In genomic region chr10:18681366-18681765, GRCh38 we compare ENCODE assay signal across 16 cellular contexts. TPM values are rescaled to one million over a fixed set of nuclear protein-coding genes. Genes with fewer than 3 reads are reported as not detected.
A peak's percentile ranks its signal among the peaks of the same experiment; 100 is the strongest.
DNase-seq lines count a peak whose midpoint lies in the region; ATAC-seq, FAIRE-seq and TF ChIP-seq lines count a peak whose summit lies in the region.
"Had no signal": no experiment of that assay in that cellular context is flagged by ENCODE, and none has a peak within 500 bp of the region (broad histone marks: within the 10 kb centered on the region; RNA-seq: fewer than 3 reads in every experiment).

No MANE protein-coding gene starts in this region.

- peak overlapping the region; percentile 16; the same call in 1 of the 2 replicates for H3K9ac ChIP-seq in PC-3 (ENCODE audit: low read length)
- no peak overlapping the region for H3K9ac ChIP-seq in colonic mucosa (ENCODE audit: low read depth in 2 of 2, low read length in 2 of 2)

- H3F3A ChIP-seq in PC-3 (ENCODE audit: low read length, unreplicated experiment), result peaks cover 7% of the 10 kb centered on the region

- no peaks in the 10 kb centered on the region for H3K4me1 Mint-ChIP-seq in nephron progenitor cell

- no peaks in the 10 kb centered on the region for H3K9me3 ChIP-seq in PC-3 (ENCODE audit: low read length)
- H3K9me3 ChIP-seq in colonic mucosa, result no peaks in the 10 kb centered on the region
- no peaks in the 10 kb centered on the region for H3K9me3 ChIP-seq in adrenal gland (replicated peaks in 1 of 3)
- H3K9me3 ChIP-seq: BE2C, mucosa of descending colon had no signal

- WGBS in adrenal gland, 4 donors, result 15 to 21% (median 21%) methylated on average over 2 of the region's 2 CpGs

- H3K27me3 ChIP-seq in PC-3 (ENCODE audit: low read length), result no peaks in the 10 kb centered on the region
- H3K27me3 ChIP-seq in colonic mucosa, result no peaks in the 10 kb centered on the region
- H3K27me3 ChIP-seq in adrenal gland, result no peaks in the 10 kb centered on the region
- H3K27me3 ChIP-seq: BE2C had no signal

- peak; percentile 66 for FAIRE-seq in endometrium (lab: Jason Lieb, UNC)
- FAIRE-seq: kidney had no signal

- peak overlapping the region; percentile 87 for H3K27ac ChIP-seq in PC-3 (ENCODE audit: low read length)
- H3K27ac ChIP-seq in colonic mucosa, result no peak overlapping the region
- no peak overlapping the region for H3K27ac ChIP-seq in adrenal gland

- peaks cover 22% of the 10 kb centered on the region for H3K36me3 Mint-ChIP-seq in nephron progenitor cell (ENCODE audit: low read depth)

- no peak for TF ChIP-seq POLR2A in adrenal gland (IDR thresholded peaks at IDR 0.05)

- DNase-seq in AG10803 (ENCODE audit: low read depth), result peak; percentile 83
- peak; percentile 14 for DNase-seq in PC-3
- no peak for DNase-seq in nephron progenitor cell
- no peak for DNase-seq in colonic mucosa
- no peak for DNase-seq in adrenal gland
- DNase-seq: activated CD4-positive, alpha-beta T cell treated with anti-CD3 and anti-CD28 coated beads, Interleukin-2, amount 10 ng/mL, durations not matched to agents 7 days and 5 days; activated T-cell treated with anti-CD3 and anti-CD28 coated beads, Interleukin-2, amount 50 U/mL, for 4 hours; BE2C; DMS79 treated with DMSO at 0.1 percent for 48 hours; kidney; mucosa of descending colon; NCI-H1930; NCI-H748 treated with DMSO at 0.1 percent for 48 hours had no signal

- H3K79me2 ChIP-seq in PC-3 (ENCODE audit: low read length), result no peaks in the 10 kb centered on the region

- H3K36me3 ChIP-seq in PC-3 (ENCODE audit: low read depth, low read length), result peaks cover 2% of the 10 kb centered on the region; the same call in 1 of the 2 replicates
- no peaks in the 10 kb centered on the region for H3K36me3 ChIP-seq in colonic mucosa
- no peaks in the 10 kb centered on the region for H3K36me3 ChIP-seq in adrenal gland (replicated peaks in 1 of 2)
- H3K36me3 ChIP-seq: BE2C had no signal

- H3K9me3 Mint-ChIP-seq in nephron progenitor cell, result no peaks in the 10 kb centered on the region
- H3K9me3 Mint-ChIP-seq: activated CD4-positive, alpha-beta T cell treated with anti-CD3 and anti-CD28 coated beads, Interleukin-2, amount 10 ng/mL, durations not matched to agents 7 days and 5 days; activated T-cell treated with anti-CD3 and anti-CD28 coated beads, Interleukin-2, amount 50 U/mL, for 4 hours had no signal

- peak overlapping the region; percentile 41 for H3K27ac Mint-ChIP-seq in nephron progenitor cell
- H3K27ac Mint-ChIP-seq: activated CD4-positive, alpha-beta T cell treated with anti-CD3 and anti-CD28 coated beads, Interleukin-2, amount 10 ng/mL, durations not matched to agents 7 days and 5 days had no signal

- intact Hi-C loops in PC-3 (cut with micrococcal nuclease), result no loop called here
- intact Hi-C loops in colonic mucosa (cut with DNase I), result no loop called here
- intact Hi-C loops in adrenal gland (cut with DNase I), result no loop called here

- H3K27me3 Mint-ChIP-seq in nephron progenitor cell (ENCODE audit: low read depth, poor library complexity), result no peaks in the 10 kb centered on the region
- H3K27me3 Mint-ChIP-seq: activated CD4-positive, alpha-beta T cell treated with anti-CD3 and anti-CD28 coated beads, Interleukin-2, amount 10 ng/mL, durations not matched to agents 7 days and 5 days had no signal

- no peak overlapping the region for H3K4me3 Mint-ChIP-seq in nephron progenitor cell
- H3K4me3 Mint-ChIP-seq: activated CD4-positive, alpha-beta T cell treated with anti-CD3 and anti-CD28 coated beads, Interleukin-2, amount 10 ng/mL, durations not matched to agents 7 days and 5 days; activated T-cell treated with anti-CD3 and anti-CD28 coated beads, Interleukin-2, amount 50 U/mL, for 4 hours had no signal

- CTCF ChIA-PET in PC-3 (lab: Charles Lee), result no interaction called here

- POLR2A ChIA-PET in PC-3 (lab: Charles Lee; ENCODE audit: unreplicated experiment), result no interaction called here

- no peak overlapping the region for H2AFZ ChIP-seq in PC-3 (ENCODE audit: low read length)

- H3K4me2 ChIP-seq in PC-3 (ENCODE audit: low read length), result peak overlapping the region; percentile 57

- TF ChIP-seq CTCF in AG10803 (conservative IDR thresholded peaks at IDR 0.05; ENCODE audit: low read length), result no peak
- no peak for TF ChIP-seq CTCF in PC-3 (conservative IDR thresholded peaks at IDR 0.05; ENCODE audit: low read depth, low read length)
- TF ChIP-seq CTCF in nephron progenitor cell (IDR thresholded peaks at IDR 0.05), result no peak
- TF ChIP-seq CTCF in colonic mucosa (IDR thresholded peaks at IDR 0.05), result no peak
- TF ChIP-seq CTCF in adrenal gland (IDR thresholded peaks at IDR 0.05), result no peak

- ATAC-seq in PC-3, result peak; percentile 7; the same call in 1 of the 2 replicates
- ATAC-seq in GM18520 (IDR thresholded peaks at IDR 0.05; ENCODE audit: unreplicated experiment), result no peak
- no peak for ATAC-seq in HG03460 (IDR thresholded peaks at IDR 0.05; ENCODE audit: unreplicated experiment)
- ATAC-seq: activated T-cell treated with anti-CD3 and anti-CD28 coated beads, Interleukin-2, amount 50 U/mL, for 4 hours; mucosa of descending colon had no signal

- H3K4me1 ChIP-seq in PC-3 (ENCODE audit: insufficient read depth, low read length) (peaks cover 38% of the 10 kb centered on the region), colonic mucosa (no peaks in the 10 kb centered on the region), adrenal gland (replicated peaks in 1 of 2) (no peaks in the 10 kb centered on the region)
- H3K4me1 ChIP-seq: BE2C had no signal

- no peak overlapping the region for H3K4me3 ChIP-seq in AG10803 (ENCODE audit: low read length)
- H3K4me3 ChIP-seq in PC-3 (ENCODE audit: low read length), result peak overlapping the region; percentile 39; the same call in 1 of the 2 replicates
- no peak overlapping the region for H3K4me3 ChIP-seq in colonic mucosa
- H3K4me3 ChIP-seq in adrenal gland, result no peak overlapping the region
- H3K4me3 ChIP-seq: mucosa of descending colon had no signal

- no peaks in the 10 kb centered on the region for H3K9me2 ChIP-seq in PC-3 (replicated peaks; ENCODE audit: low read length)

- BruUV-seq in PC-3 (replicated peaks; lab: Mats Ljungman, UMichigan), result no TSS peak

- H4K20me1 ChIP-seq in PC-3 (ENCODE audit: low read length), result no peaks in the 10 kb centered on the region

RNA-seq across cellular contexts. Expression of gene ARL5B, which starts 22.1 kb away (rescaled TPM):
- total RNA-seq in PC-3 (2014; rRNA removed) (8.1 and 10.1 TPM in 2 replicates), colonic mucosa (10 to 100 TPM; 14.0 to 31.2 TPM), adrenal gland (10 to 100 TPM in 4 of 8 donors, 1 to 10 TPM in 4; 2.5 to 21.0 (median 10.0) TPM)
- polyA plus RNA-seq in adrenal gland, result 10 to 100 TPM in 1 of 3 donors, 1 to 10 TPM in 2; 1.6 to 10.9 (median 2.1) TPM

RNA-seq across cellular contexts. Expression of gene NSUN6, which starts 30.0 kb away (rescaled TPM):
- total RNA-seq in PC-3 (2014; rRNA removed) (6.0 and 6.5 TPM in 2 replicates), colonic mucosa (10 to 100 TPM in 1 of 2 donors, 1 to 10 TPM in 1; 8.3 to 13.1 TPM), adrenal gland (10 to 100 TPM in 5 of 8 donors, 1 to 10 TPM in 3; 5.1 to 24.7 (median 12.9) TPM)
- 10 to 100 TPM; 14.9 to 33.3 (median 24.7) TPM for polyA plus RNA-seq in adrenal gland

Comparison
In these comparisons a context has a peak if more than half of its experiments do, and no peak if none do; other contexts are left out.
1. DNase-seq: peak in AG10803 (single experiment) and PC-3 (single experiment); none in nephron progenitor cell (single experiment), colonic mucosa (single experiment) and adrenal gland (0 of 7).